11 cellular contexts compared by ENCODE assay signal in genomic region chr1:8382051-8382505, GRCh38.
A peak's percentile ranks its signal among the peaks of the same experiment; 100 is the strongest.
DNase-seq lines count a peak whose midpoint lies in the region; ATAC-seq, FAIRE-seq and TF ChIP-seq lines count a peak whose summit lies in the region.
"Had no signal": no experiment of that assay in that cellular context is flagged by ENCODE, and none has a peak within 500 bp of the region (broad histone marks: within the 10 kb centered on the region; RNA-seq: fewer than 3 reads in every experiment).

No MANE protein-coding gene starts in this region.

- TF ChIP-seq EP300 in gastroesophageal sphincter (IDR thresholded peaks at IDR 0.05), result no peak

- H3K4me3 Mint-ChIP-seq in nephron progenitor cell, result peak overlapping the region; percentile 42
- H3K4me3 Mint-ChIP-seq: stimulated activated memory B cell treated with anti-CD40 and anti-IgM and Interleukin-4, amounts not matched to agents 10 μg/mL and 1 μg/mL and 100 μg/mL, for 72 hours had no signal

- TF ChIP-seq POLR2A in gastroesophageal sphincter (IDR thresholded peaks at IDR 0.05), result no peak
- no peak for TF ChIP-seq POLR2A in GM12892 (IDR thresholded peaks at IDR 0.05; ENCODE audit: low read depth, low read length)

- H3K4me3 ChIP-seq in BLaER1, result no peak overlapping the region
- H3K4me3 ChIP-seq in gastroesophageal sphincter, result no peak overlapping the region

- H3K9me3 ChIP-seq in BLaER1 (no peaks in the 10 kb centered on the region), gastroesophageal sphincter (no peaks in the 10 kb centered on the region)

- no peak for FAIRE-seq in GM12892 (lab: Jason Lieb, UNC)
- FAIRE-seq: HTR-8/SVneo had no signal

- no peak overlapping the region for H3K27ac ChIP-seq in BLaER1
- H3K27ac ChIP-seq in gastroesophageal sphincter, result peak overlapping the region; percentile 4 to 94 (median 90)
- H3K27ac ChIP-seq: parathyroid adenoma had no signal

- H3K9me3 Mint-ChIP-seq in nephron progenitor cell, result no peaks in the 10 kb centered on the region
- H3K9me3 Mint-ChIP-seq: stimulated activated memory B cell treated with anti-CD40 and anti-IgM and Interleukin-4, amounts not matched to agents 10 μg/mL and 1 μg/mL and 100 μg/mL, for 72 hours had no signal

- WGBS in gastroesophageal sphincter (ENCODE audit: low coverage in 1 of 2), 2 donors, result 17 to 79% methylated on average over 1 to 9 of the region's 9 CpGs

- no peak for ATAC-seq in gastroesophageal sphincter
- ATAC-seq: stimulated activated memory B cell treated with anti-CD40 and anti-IgM and Interleukin-4, amounts not matched to agents 10 μg/mL and 1 μg/mL and 100 μg/mL, for 72 hours had no signal

- H3K36me3 Mint-ChIP-seq in nephron progenitor cell (ENCODE audit: low read depth), result peaks cover 57% of the 10 kb centered on the region

- H3K27me3 Mint-ChIP-seq in nephron progenitor cell (ENCODE audit: low read depth, poor library complexity), result no peaks in the 10 kb centered on the region
- H3K27me3 Mint-ChIP-seq: stimulated activated memory B cell treated with anti-CD40 and anti-IgM and Interleukin-4, amounts not matched to agents 10 μg/mL and 1 μg/mL and 100 μg/mL, for 72 hours had no signal

- peaks cover 93% of the 10 kb centered on the region for H3K4me1 Mint-ChIP-seq in nephron progenitor cell

- H3K27me3 ChIP-seq in BLaER1 (no peaks in the 10 kb centered on the region), gastroesophageal sphincter (no peaks in the 10 kb centered on the region)

- no peak for TF ChIP-seq CTCF in gastroesophageal sphincter (IDR thresholded peaks at IDR 0.05)
- no peak for TF ChIP-seq CTCF in nephron progenitor cell (IDR thresholded peaks at IDR 0.05)

- DNase-seq in NCI-H69 (lab: John Stamatoyannopoulos, UW) (peak; percentile 34), nephron progenitor cell (peak; percentile 27), occipital lobe (lab: John Stamatoyannopoulos, UW) (no peak), OCI-M1 (lab: John Stamatoyannopoulos, UW) (no peak), GM12892 (ENCODE audit: insufficient read length) (no peak)
- no peak for DNase-seq in stimulated activated CD8-positive, alpha-beta memory T cell treated with anti-CD3 and anti-CD28 coated beads, Interleukin-4, amount 100 ng/mL, for 48 hours

- H3K27ac Mint-ChIP-seq in nephron progenitor cell, result peak overlapping the region; percentile 94

- peak overlapping the region; percentile 75; the same call in 1 of the 2 replicates for H3K4me2 ChIP-seq in BLaER1

- H4K20me1 ChIP-seq in BLaER1, result peaks cover 97% of the 10 kb centered on the region

- H3K4me1 ChIP-seq in BLaER1, result peaks cover 89% of the 10 kb centered on the region
- peaks cover 26 to 98% (median 58%) of the 10 kb centered on the region in 3 donors for H3K4me1 ChIP-seq in gastroesophageal sphincter

- H3K36me3 ChIP-seq in BLaER1 (peaks cover 33% of the 10 kb centered on the region), gastroesophageal sphincter (no peaks in the 10 kb centered on the region)

- no peak overlapping the region for H3K9ac ChIP-seq in BLaER1
- H3K9ac ChIP-seq: parathyroid adenoma had no signal

Comparison
In these comparisons a context has a peak if more than half of its experiments do, and no peak if none do; other contexts are left out.
1. DNase-seq: peak in NCI-H69 (single experiment) and nephron progenitor cell (single experiment); none in occipital lobe (single experiment), OCI-M1 (single experiment), GM12892 (single experiment) and stimulated activated CD8-positive, alpha-beta memory T cell treated with anti-CD3 and anti-CD28 coated beads, Interleukin-4, amount 100 ng/mL, for 48 hours (single experiment).